1 cellular context compared by ENCODE assay signal in genomic region chr11:46278387-46279173, GRCh38.
TF ChIP-seq lines count a peak whose summit lies in the region.

No MANE protein-coding gene starts in this region.

TF ChIP-seq in K562, 482 proteins besides CTCF, POLR2A, EP300 and RAD21 (continued from another document):
- TF ChIP-seq ZNF592 (IDR thresholded peaks at IDR 0.05), result peak; percentile 81
- no peak for TF ChIP-seq ID3 (CRISPR knock-in tag; IDR thresholded peaks at IDR 0.05)
- 0 out of 2 replicates have a peak, but pooled peaks have one; percentile 15 for TF ChIP-seq ID3 (tag; IDR thresholded peaks at IDR 0.05)
- 0 out of 2 replicates have a peak, but pooled peaks have one; percentile 29 for TF ChIP-seq SRSF3 (IDR thresholded peaks at IDR 0.05; ENCODE audit: insufficient read depth, low read length)
- TF ChIP-seq PYGO2 (tag; IDR thresholded peaks at IDR 0.05), result no peak
- TF ChIP-seq ZNF146 (CRISPR knock-in tag; IDR thresholded peaks at IDR 0.05; ENCODE audit: unreplicated experiment), result no peak
- TF ChIP-seq HNRNPLL (IDR thresholded peaks at IDR 0.05; ENCODE audit: low read depth, low read length, poor library complexity, severe bottlenecking), result peak; percentile 1
- no peak for TF ChIP-seq MCM7 (IDR thresholded peaks at IDR 0.05)
- peak; percentile 44 to 95; a peak in 3 of 4 replicates for TF ChIP-seq MAZ (CRISPR knock-in tag; conservative IDR thresholded peaks at IDR 0.05 in 1 of 2, IDR thresholded peaks at IDR 0.05 in 1 of 2)
- no peak for TF ChIP-seq TARDBP (IDR thresholded peaks at IDR 0.05)
- peak; percentile 32 for TF ChIP-seq SMARCA4 (IDR thresholded peaks at IDR 0.05)
- peak; percentile 61; the same call in 1 of the 2 replicates for TF ChIP-seq RB1 (IDR thresholded peaks at IDR 0.05; ENCODE audit: low read depth)
- TF ChIP-seq XRCC5 (IDR thresholded peaks at IDR 0.05; ENCODE audit: low read depth, low read length), result 0 out of 2 replicates have a peak, but pooled peaks have one; percentile 48
- peak; percentile 84 for TF ChIP-seq KAT7 (CRISPR knock-in tag; IDR thresholded peaks at IDR 0.05; ENCODE audit: borderline replicate concordance)
- TF ChIP-seq CXXC5 (CRISPR knock-in tag; IDR thresholded peaks at IDR 0.05), result 0 out of 2 replicates have a peak, but pooled peaks have one; percentile 48
TF ChIP-seq in K562: peak in this region for 89.
